Comparison of ENCODE assay signal across 8 cellular contexts in the genomic region with DNA sequence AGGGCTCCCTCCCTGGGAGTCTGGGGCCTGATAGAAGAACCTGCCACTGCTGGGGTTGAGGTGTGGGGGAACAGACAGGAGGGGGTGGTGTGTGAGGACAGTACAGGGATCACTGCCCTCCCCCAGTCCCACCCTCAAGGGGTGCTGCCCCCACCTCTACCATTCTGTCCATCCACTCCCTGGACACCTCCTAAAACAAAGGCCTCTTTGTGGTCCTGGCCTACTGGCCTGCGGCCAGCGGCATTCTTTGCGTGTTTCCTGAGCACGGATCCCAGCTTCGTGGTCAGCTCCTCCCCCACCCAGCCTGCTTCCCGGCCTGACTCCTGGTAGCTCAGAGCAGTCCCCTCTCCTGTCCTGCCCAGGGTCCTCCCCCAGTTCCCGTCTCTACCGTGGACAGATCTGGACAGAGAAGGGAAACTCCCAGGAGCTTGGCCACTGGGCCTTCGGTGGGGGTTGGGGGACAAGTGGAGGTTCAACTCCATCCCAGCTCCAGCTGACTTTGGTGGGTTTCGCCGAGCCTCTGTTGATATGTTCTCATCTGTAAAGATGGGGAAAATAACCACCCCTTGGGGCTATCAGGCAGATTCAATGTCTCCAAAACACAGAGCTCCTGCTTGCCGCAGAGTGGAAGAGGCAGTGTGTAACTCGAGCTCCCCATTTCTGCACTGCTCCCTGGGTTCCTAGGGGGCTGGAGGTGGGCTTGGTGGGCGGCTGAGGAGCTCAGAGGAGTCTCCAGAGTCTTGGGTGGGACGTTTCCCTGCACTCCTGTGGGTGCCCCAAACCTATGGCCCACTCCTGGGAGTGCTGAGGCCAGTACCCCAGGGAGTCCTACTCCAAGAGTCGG. TPM values are rescaled to one million over a fixed set of nuclear protein-coding genes. Genes with fewer than 3 reads are reported as not detected.
DNase-seq lines count a peak whose midpoint lies in the region; ATAC-seq, FAIRE-seq and TF ChIP-seq lines count a peak whose summit lies in the region.

No MANE protein-coding gene starts in this region.

- no peaks in the 10 kb centered on the region for H3K27me3 ChIP-seq in BJ (ENCODE audit: control insufficient read depth, insufficient read depth, low read length)
- no peaks in the 10 kb centered on the region for H3K27me3 ChIP-seq in foreskin keratinocyte
- H3K27me3 ChIP-seq in pancreas: no peaks in the 10 kb centered on the region

- H3K36me3 ChIP-seq in BJ (ENCODE audit: control insufficient read depth, insufficient read depth, low read length): peaks cover 3% of the 10 kb centered on the region; the same call in 1 of the 2 replicates
- no peaks in the 10 kb centered on the region for H3K36me3 ChIP-seq in pancreas

- POLR2A ChIA-PET in BJ (lab: Charles Lee): interaction anchor here (0.8 to 1.0 kb wide), 2 partner anchors 8 to 116 kb away, joined by 3 to 5 read pairs; no protein-coding TSS in a partner anchor

- CTCF ChIA-PET in BJ (lab: Yijun Ruan, JAX): interaction anchor here (0.5 to 13.8 kb wide), 12 partner anchors 7 to 289 kb away, joined by 3 to 358 read pairs (median 8); no protein-coding TSS in a partner anchor

- DNase-seq in BJ (ENCODE audit: low read depth) (peak; percentile 86), foreskin keratinocyte (peak; percentile 25 to 50), pancreas (peak; percentile 79 to 94 (median 86))
- no peak for DNase-seq in activated CD4-positive, alpha-beta T cell treated with anti-CD3 and anti-CD28 coated beads for 48 hours

- H3K27ac ChIP-seq in foreskin keratinocyte (no peak overlapping the region), pancreas (peak overlapping the region; percentile 83 to 90 (median 85))

- WGBS in pancreas, 2 donors: 53 to 63% methylated on average over 16 of the region's 16 CpGs

- H3K4me1 ChIP-seq in foreskin keratinocyte (peaks cover 20% of the 10 kb centered on the region), pancreas (peaks cover 20 to 48% (median 32%) of the 10 kb centered on the region in 3 donors)

- ATAC-seq in SK-N-SH treated with all-trans-retinoic acid at 6 μM for 48 hours: peak; percentile 65
- ATAC-seq in foreskin keratinocyte: no peak
- ATAC-seq in pancreas: peak; percentile 61 to 71 (median 66)
- ATAC-seq in GM21619 (IDR thresholded peaks at IDR 0.05; ENCODE audit: unreplicated experiment): no peak
- ATAC-seq in HG02763 (IDR thresholded peaks at IDR 0.05; ENCODE audit: unreplicated experiment): no peak
- ATAC-seq in HG03025 (IDR thresholded peaks at IDR 0.05; ENCODE audit: low FRiP score, unreplicated experiment): no peak

- intact Hi-C loops in pancreas (cut with DNase I): no loop called here

- H3K9me3 ChIP-seq in pancreas: no peaks in the 10 kb centered on the region

- H3K4me3 ChIP-seq in BJ (ENCODE audit: low read depth, low read length): no peak overlapping the region
- no peak overlapping the region for H3K4me3 ChIP-seq in pancreas

- TF ChIP-seq CTCF in BJ (IDR thresholded peaks at IDR 0.05; ENCODE audit: insufficient read depth, low read depth, low read length) (no peak), foreskin keratinocyte (conservative IDR thresholded peaks at IDR 0.05) (no peak), pancreas (IDR thresholded peaks at IDR 0.05) (no peak)

- no peak for FAIRE-seq in pancreas (lab: Jason Lieb, UNC)

TF ChIP-seq in SK-N-SH treated with all-trans-retinoic acid at 6 μM for 48 hours, 23 proteins besides CTCF, POLR2A, EP300 and RAD21:
- TF ChIP-seq TOX (CRISPR knock-in tag; IDR thresholded peaks at IDR 0.05; ENCODE audit: borderline replicate concordance) (no peak), BACH2 (CRISPR knock-in tag; IDR thresholded peaks at IDR 0.05; ENCODE audit: borderline replicate concordance) (no peak), GLIS3 (CRISPR knock-in tag; IDR thresholded peaks at IDR 0.05) (0 out of 2 replicates have a peak, but pooled peaks have one; percentile 9), ZFP3 (CRISPR knock-in tag; IDR thresholded peaks at IDR 0.05) (peak; percentile 22; the same call in 1 of the 2 replicates), CSDC2 (CRISPR knock-in tag; IDR thresholded peaks at IDR 0.05) (peak; percentile 8; the same call in 1 of the 2 replicates), ISL1 (CRISPR knock-in tag; IDR thresholded peaks at IDR 0.05) (0 out of 2 replicates have a peak, but pooled peaks have one; percentile 19), SNAI2 (CRISPR knock-in tag; IDR thresholded peaks at IDR 0.05) (0 out of 2 replicates have a peak, but pooled peaks have one; percentile 32), TSHZ2 (CRISPR knock-in tag; IDR thresholded peaks at IDR 0.05) (0 out of 2 replicates have a peak, but pooled peaks have one; percentile 39), PATZ1 (CRISPR knock-in tag; IDR thresholded peaks at IDR 0.05; ENCODE audit: borderline replicate concordance) (peak; percentile 85; the same call in 1 of the 2 replicates)

RNA-seq across cellular contexts. Expression of gene LYL1, which starts 48.7 kb away (rescaled TPM):
- polyA plus RNA-seq in BJ (2011; rRNA removed) (0.29 and 0.34 TPM in 2 replicates), foreskin keratinocyte (1.6 and 2.7 TPM in 2 replicates), pancreas (1 to 10 TPM; 2.6 to 3.6 TPM)
- polyA minus RNA-seq in BJ (2011; rRNA and poly(A)+ RNA removed): 0.28 and 0.31 TPM in 2 replicates
- total RNA-seq in foreskin keratinocyte (1.9 and 2.1 TPM in 2 replicates), pancreas (1 to 10 TPM in 4 of 6 donors, under 1 TPM in 2; 0.51 to 5.5 (median 1.7) TPM)

RNA-seq across cellular contexts. Expression of gene NFIX, which starts 58.7 kb away (rescaled TPM):
- 12.8 and 29.4 TPM in 2 replicates for polyA plus RNA-seq in BJ (2011; rRNA removed)
- polyA minus RNA-seq in BJ (2011; rRNA and poly(A)+ RNA removed): 20.1 and 44.5 TPM in 2 replicates
- 9.4 and 13.0 TPM in 2 replicates for total RNA-seq in foreskin keratinocyte
- polyA plus RNA-seq in foreskin keratinocyte: 3.3 and 5.3 TPM in 2 replicates
- total RNA-seq in pancreas: 10 to 100 TPM; 30.9 to 45.1 (median 36.0) TPM
- polyA plus RNA-seq in pancreas: 10 to 100 TPM in 1 of 2 donors, 1 to 10 TPM in 1; 8.3 to 16.6 TPM

Comparison
In these comparisons a context has a peak if more than half of its experiments do, and no peak if none do; other contexts are left out.
1. ATAC-seq: peak in SK-N-SH treated with all-trans-retinoic acid at 6 μM for 48 hours (single experiment) and pancreas (4 of 4); none in foreskin keratinocyte (single experiment), GM21619 (single experiment), HG02763 (single experiment) and HG03025 (single experiment).